In genomic region chr2:183035954-183036669, GRCh38 we compare ENCODE assay signal across 8 cellular contexts. TPM values are rescaled to one million over a fixed set of nuclear protein-coding genes. Genes with fewer than 3 reads are reported as not detected.
A peak's percentile ranks its signal among the peaks of the same experiment; 100 is the strongest.
DNase-seq lines count a peak whose midpoint lies in the region; ATAC-seq, FAIRE-seq and TF ChIP-seq lines count a peak whose summit lies in the region.

No MANE protein-coding gene starts in this region.

- peak overlapping the region; percentile 97 for H3K4me3 Mint-ChIP-seq in neural crest cell

- peaks cover 15% of the 10 kb centered on the region for H3K27me3 Mint-ChIP-seq in neural crest cell (ENCODE audit: low read depth)

- no peaks in the 10 kb centered on the region for H3K9me3 Mint-ChIP-seq in neural crest cell

- peak in 1 of 2 donors; percentile 26 for DNase-seq in cardiac fibroblast (ENCODE audit: low read depth in 2 of 2)
- no peak for DNase-seq in neural crest cell (ENCODE audit: low read depth, low spot score)
- no peak for DNase-seq in GDM1 (lab: John Stamatoyannopoulos, UW)
- DNase-seq in AG08395 (ENCODE audit: low spot score) = no peak
- no peak for DNase-seq in activated CD4-positive, CD25-positive, alpha-beta regulatory T cell (lab: John Stamatoyannopoulos, UW)

- peak; percentile 66 for FAIRE-seq in G401.6 (lab: Jason Lieb, UNC)

- no peak overlapping the region for H3K27ac Mint-ChIP-seq in neural crest cell (ENCODE audit: unreplicated experiment)

- TF ChIP-seq CTCF in cardiac fibroblast (IDR thresholded peaks at IDR 0.05; ENCODE audit: low read depth, low read length) (no peak), neural crest cell (conservative IDR thresholded peaks at IDR 0.05) (no peak)

- peaks cover 50% of the 10 kb centered on the region for H3K4me1 Mint-ChIP-seq in neural crest cell

- no peaks in the 10 kb centered on the region for H3K36me3 Mint-ChIP-seq in neural crest cell (ENCODE audit: low read depth)

- peak overlapping the region; percentile 68 to 70 for H3K4me3 ChIP-seq in cardiac fibroblast (replicated peaks in 1 of 2; ENCODE audit: low read depth in 2 of 2, low read length in 2 of 2)

- ATAC-seq in GM21367 (IDR thresholded peaks at IDR 0.05; ENCODE audit: unreplicated experiment) (peak; percentile 53), HG03571 (IDR thresholded peaks at IDR 0.05; ENCODE audit: unreplicated experiment) (peak; percentile 60)

RNA-seq across cellular contexts. Expression of gene NCKAP1, which starts 2.1 kb away (rescaled TPM):
- total RNA-seq in neural crest cell = 106 and 107 TPM in 2 replicates

RNA-seq across cellular contexts. Expression of gene DUSP19, which starts 42.4 kb away (rescaled TPM):
- total RNA-seq in neural crest cell = 3.5 and 4.7 TPM in 2 replicates
